Comparison of ENCODE assay signal across 27 cellular contexts in genomic region chr7:42431873-42432272, GRCh38.
"Had no signal": no experiment of that assay in that cellular context is flagged by ENCODE, and none has a peak within 500 bp of the region (broad histone marks: within the 10 kb centered on the region; RNA-seq: fewer than 3 reads in every experiment).

No MANE protein-coding gene starts in this region.

- H3K9me3 ChIP-seq: esophagus muscularis mucosa, gastrocnemius medialis had no signal

- H3K27me3 ChIP-seq: brain microvascular endothelial cell, dorsolateral prefrontal cortex, esophagus muscularis mucosa, foreskin keratinocyte, gastrocnemius medialis, heart left ventricle had no signal

- H3K4me1 ChIP-seq: foreskin keratinocyte, gastrocnemius medialis, heart left ventricle had no signal

- DNase-seq: activated CD4-positive, alpha-beta memory T cell treated with anti-CD3 and anti-CD28 coated beads, Interleukin-2, amount 10 ng/mL, durations not matched to agents 7 days and 5 days; activated CD4-positive, alpha-beta T cell treated with anti-CD3 and anti-CD28 coated beads for 1 hour; activated CD4-positive, alpha-beta T cell treated with anti-CD3 and anti-CD28 coated beads for 4 hours; activated CD4-positive, alpha-beta T cell treated with anti-CD3 and anti-CD28 coated beads, Interleukin-2, amount 10 ng/mL, durations not matched to agents 7 days and 5 days; activated CD4-positive, alpha-beta T cell treated with anti-CD3 and anti-CD28 coated beads, Interleukin-2, amount 50 U/mL, for 4 hours; activated CD8-positive, alpha-beta memory T cell treated with anti-CD3 and anti-CD28 coated beads, Interleukin-2, amount 50 U/mL, for 48 hours; activated effector memory CD4-positive, alpha-beta T cell treated with Interleukin-2 at 50 U/mL for 16 hours; activated gamma-delta T cell treated with Interleukin-2 at 50 U/mL for 16 hours; activated naive CD4-positive, alpha-beta T cell treated with anti-CD3 and anti-CD28 coated beads, Interleukin-2, amount 50 U/mL, for 16 hours; activated naive CD4-positive, alpha-beta T cell treated with Interleukin-2 at 50 U/mL for 16 hours; activated T-cell treated with anti-CD3 and anti-CD28 coated beads for 4 hours; activated T-cell treated with anti-CD3 and anti-CD28 coated beads, Interleukin-2, amount 50 U/mL, for 24 hours; amniotic stem cell; anterior cingulate cortex; brain microvascular endothelial cell; dorsolateral prefrontal cortex; effector memory CD4-positive, alpha-beta T cell; erythroblast; foreskin keratinocyte; gastrocnemius medialis; glutamatergic neuron; heart left ventricle; T1000 had no signal

- ATAC-seq: activated T-helper 17 cell treated with anti-CD3 and anti-CD28 coated beads, Interleukin-2, amount 50 U/mL, for 72 hours; foreskin keratinocyte; gastrocnemius medialis; WTC11 had no signal

- H3K36me3 ChIP-seq: brain microvascular endothelial cell, esophagus muscularis mucosa, gastrocnemius medialis, heart left ventricle had no signal

- H3K4me3 ChIP-seq: coronary artery, dorsolateral prefrontal cortex, esophagus muscularis mucosa, gastrocnemius medialis, heart left ventricle had no signal

- H3K27ac ChIP-seq: brain microvascular endothelial cell, coronary artery, dorsolateral prefrontal cortex, esophagus muscularis mucosa, foreskin keratinocyte, gastrocnemius medialis had no signal
